Comparison of ENCODE assay signal across 11 cellular contexts in genomic region chr12:48970702-48971334, GRCh38. TPM values are rescaled to one million over a fixed set of nuclear protein-coding genes. Genes with fewer than 3 reads are reported as not detected.
DNase-seq lines count a peak whose midpoint lies in the region; ATAC-seq, FAIRE-seq and TF ChIP-seq lines count a peak whose summit lies in the region.
"Had no signal": no experiment of that assay in that cellular context is flagged by ENCODE, and none has a peak within 500 bp of the region (broad histone marks: within the 10 kb centered on the region; RNA-seq: fewer than 3 reads in every experiment).

No MANE protein-coding gene starts in this region.

- no peak overlapping the region for H2BK5ac ChIP-seq in IMR-90 (ENCODE audit: low read depth, low read length, poor library complexity, severe bottlenecking)

- H2BK120ac ChIP-seq in IMR-90 (ENCODE audit: low read depth, low read length): no peak overlapping the region

- POLR2A ChIA-PET in Caco-2 (lab: Charles Lee) (interaction anchor here (1.0 kb wide), 1 partner anchor 13 kb away, joined by 4 read pairs; the partner anchor contains the start of gene ARF3), IMR-90 (lab: Charles Lee; ENCODE audit: unreplicated experiment) (no interaction called here)

- BruUV-seq in Caco-2 (replicated peaks; lab: Mats Ljungman, UMichigan): no TSS peak
- no TSS peak for BruUV-seq in IMR-90 (replicated peaks; lab: Mats Ljungman, UMichigan)

- H3K18ac ChIP-seq in IMR-90 (ENCODE audit: low read depth, low read length): no peak overlapping the region

- 40% methylated on average over 2 of the region's 10 CpGs; no CpG with 5 or more reads in 1 of the 2 experiments for WGBS in IMR-90 (ENCODE audit: extremely low coverage in 2 of 2, insufficient read length in 1 of 2), 2 experiments
- 16 to 27% (median 21%) methylated on average over 10 of the region's 10 CpGs for WGBS in small intestine, 3 donors

- H3K9me3 Mint-ChIP-seq in Caco-2 (ENCODE audit: unreplicated experiment): no peaks in the 10 kb centered on the region
- H3K9me3 Mint-ChIP-seq in chondrocyte (ENCODE audit: low read depth): no peaks in the 10 kb centered on the region

- no peaks in the 10 kb centered on the region for H3K36me3 ChIP-seq in Caco-2 (ENCODE audit: control insufficient read depth, insufficient read depth, low read length)
- no peaks in the 10 kb centered on the region for H3K36me3 ChIP-seq in IMR-90 (ENCODE audit: control insufficient read depth, insufficient read depth, low read length)
- no peaks in the 10 kb centered on the region for H3K36me3 ChIP-seq in neuron (ENCODE audit: insufficient read depth, low read length)
- H3K36me3 ChIP-seq in small intestine (ENCODE audit: control insufficient read depth in 2 of 2, insufficient read depth in 2 of 2, low read length in 2 of 2): no peaks in the 10 kb centered on the region

- TF ChIP-seq POLR2A in IMR-90 (IDR thresholded peaks at IDR 0.05; ENCODE audit: low read depth, low read length): no peak

- peaks cover 18% of the 10 kb centered on the region for H3K4me1 Mint-ChIP-seq in Caco-2 (ENCODE audit: low read depth, unreplicated experiment)
- peaks cover 19% of the 10 kb centered on the region for H3K4me1 Mint-ChIP-seq in chondrocyte (ENCODE audit: low read depth)

- ATAC-seq in IMR-90 (ENCODE audit: low read depth): no peak

- no peak overlapping the region; the same call in 1 of the 2 replicates for H3K14ac ChIP-seq in IMR-90 (replicated peaks; ENCODE audit: low read depth, low read length)

- H3K27ac ChIP-seq in IMR-90 (ENCODE audit: insufficient read depth, low read length): no peak overlapping the region
- H3K27ac ChIP-seq in small intestine (ENCODE audit: low read depth in 1 of 2, low read length in 1 of 2): no peak overlapping the region

- no peak overlapping the region for H4K91ac ChIP-seq in IMR-90 (ENCODE audit: insufficient read depth, low read depth, low read length)

- no peak overlapping the region for H3K9ac ChIP-seq in IMR-90 (ENCODE audit: low read depth, low read length)

- H2AFZ ChIP-seq in IMR-90 (replicated peaks; ENCODE audit: low read length, poor library complexity) (peak overlapping the region; percentile 89), neuron (ENCODE audit: low read depth, low read length) (peak overlapping the region; percentile 11)

- H3K4ac ChIP-seq in IMR-90 (ENCODE audit: low read depth, low read length): no peak overlapping the region

- H3K23ac ChIP-seq in IMR-90 (ENCODE audit: low read depth, low read length): peak overlapping the region; percentile 23; the same call in 1 of the 2 replicates

- CTCF ChIA-PET in Caco-2 (lab: Charles Lee) (interaction anchor here (0.7 to 1.6 kb wide), 7 partner anchors 9 to 896 kb away, joined by 3 to 13 read pairs (median 4); no protein-coding TSS in a partner anchor), IMR-90 (lab: Yijun Ruan, JAX) (no interaction called here)

- TF ChIP-seq RAD21 in IMR-90 (IDR thresholded peaks at IDR 0.05; ENCODE audit: low read length): no peak

- H4K5ac ChIP-seq in IMR-90 (ENCODE audit: low read depth, low read length): no peak overlapping the region

- TF ChIP-seq CTCF in Caco-2 (IDR thresholded peaks at IDR 0.05; ENCODE audit: insufficient read depth in 1 of 2, low read depth in 1 of 2, low read length in 1 of 2, severe bottlenecking in 1 of 2, unreplicated experiment in 1 of 2) (no peak), IMR-90 (conservative IDR thresholded peaks at IDR 0.05; ENCODE audit: low read depth, low read length) (no peak), chondrocyte (IDR thresholded peaks at IDR 0.05) (no peak)

- DNase-seq in Caco-2 (no peak), IMR-90 (no peak), chondrocyte (ENCODE audit: low spot score) (no peak), NOMO-1 treated with DMSO at 0.1 percent for 48 hours (lab: John Stamatoyannopoulos, UW; ENCODE audit: unreplicated experiment) (no peak), HPDE6-E6E7 (ENCODE audit: extremely low spot score) (no peak), small intestine (no peak)
- DNase-seq in stimulated activated naive CD4-positive, alpha-beta T cell (lab: John Stamatoyannopoulos, UW): no peak
- DNase-seq: cerebellar nuclear complex, NCI-H187 treated with DMSO at 0.1 percent for 48 hours had no signal

- in situ Hi-C loops in IMR-90 (cut with MboI; ENCODE audit: low sequenced_read_pairs): no loop called here

- H2AK9ac ChIP-seq in IMR-90 (replicated peaks; ENCODE audit: low read depth, low read length, poor library complexity): peak overlapping the region; percentile 75

- H3K27me3 Mint-ChIP-seq in Caco-2 (ENCODE audit: insufficient read depth, unreplicated experiment): peaks cover 3% of the 10 kb centered on the region
- H3K27me3 Mint-ChIP-seq in chondrocyte (ENCODE audit: low read depth): peaks cover 45% of the 10 kb centered on the region

- FAIRE-seq in small intestine (lab: Jason Lieb, UNC): no peak

- no peaks in the 10 kb centered on the region for H3K79me1 ChIP-seq in IMR-90 (ENCODE audit: low read depth in 1 of 2, low read length in 2 of 2)

- H4K20me1 ChIP-seq in IMR-90 (ENCODE audit: insufficient read depth, low read length): no peaks in the 10 kb centered on the region; the same call in 1 of the 2 replicates

- no peak overlapping the region for H4K8ac ChIP-seq in IMR-90 (ENCODE audit: low read depth in 2 of 2, low read length in 2 of 2)

- H2BK20ac ChIP-seq in IMR-90 (ENCODE audit: low read depth, low read length): no peak overlapping the region

- H3K4me3 ChIP-seq in Caco-2 (ENCODE audit: low read depth, low read length): peak overlapping the region; percentile 46
- H3K4me3 ChIP-seq in IMR-90 (ENCODE audit: insufficient read depth, low read depth, low read length): no peak overlapping the region
- peak overlapping the region; percentile 37 for H3K4me3 ChIP-seq in neuron (ENCODE audit: low read length)
- no peak overlapping the region for H3K4me3 ChIP-seq in small intestine (ENCODE audit: low read depth in 1 of 2, low read length in 2 of 2)

- H3K4me1 ChIP-seq in Caco-2 (peaks cover 25% of the 10 kb centered on the region), IMR-90 (ENCODE audit: control insufficient read depth, insufficient read depth, low read length) (peaks cover 14% of the 10 kb centered on the region), neuron (ENCODE audit: insufficient read depth, low read length) (peaks cover 10% of the 10 kb centered on the region), small intestine (ENCODE audit: control insufficient read depth in 2 of 2, insufficient read depth in 1 of 2, low read depth in 1 of 2, low read length in 1 of 2) (peaks cover 2 to 3% of the 10 kb centered on the region in 2 donors)

- no peaks in the 10 kb centered on the region for H3K36me3 Mint-ChIP-seq in Caco-2 (ENCODE audit: insufficient read depth, unreplicated experiment)
- H3K36me3 Mint-ChIP-seq in chondrocyte (ENCODE audit: low read depth): no peaks in the 10 kb centered on the region

- H3K9me3 ChIP-seq in Caco-2: no peaks in the 10 kb centered on the region
- no peaks in the 10 kb centered on the region for H3K9me3 ChIP-seq in IMR-90 (ENCODE audit: control insufficient read depth, insufficient read depth, low read length)
- no peaks in the 10 kb centered on the region for H3K9me3 ChIP-seq in neuron (ENCODE audit: low read length)
- no peaks in the 10 kb centered on the region for H3K9me3 ChIP-seq in small intestine (ENCODE audit: control insufficient read depth, low read depth)

- dilution Hi-C loops in IMR-90 (cut with HindIII; ENCODE audit: low sequenced_read_pairs, unreplicated experiment): no loop called here

- H2BK15ac ChIP-seq in IMR-90 (ENCODE audit: low read depth, low read length): no peak overlapping the region

- 0 out of 2 replicates have a peak, but pooled peaks cover 4% of the 10 kb centered on the region for H3K9me1 ChIP-seq in IMR-90 (ENCODE audit: insufficient read depth, low read length)

- H3K4me3 Mint-ChIP-seq in Caco-2 (ENCODE audit: unreplicated experiment) (peak overlapping the region; percentile 77), chondrocyte (ENCODE audit: unreplicated experiment) (peak overlapping the region; percentile 71)

- no peak overlapping the region for H3K56ac ChIP-seq in IMR-90 (ENCODE audit: extremely low read depth, insufficient read depth, low read length)

- no peak overlapping the region for H2AK5ac ChIP-seq in IMR-90 (ENCODE audit: low read depth, low read length)

- peak overlapping the region; percentile 80 for H3K4me2 ChIP-seq in IMR-90 (ENCODE audit: low read depth, low read length)

- intact Hi-C loops in Caco-2 (cut with micrococcal nuclease; ENCODE audit: unreplicated experiment): loop anchor here (1.0 to 2.0 kb wide), 2 partner anchors 9 to 14 kb away; partner anchors contain the start of gene ARF3
- intact Hi-C loops in IMR-90 (cut with micrococcal nuclease): no loop called here

- H3K27ac Mint-ChIP-seq in Caco-2 (ENCODE audit: unreplicated experiment): peak overlapping the region; percentile 7
- H3K27ac Mint-ChIP-seq in chondrocyte (ENCODE audit: unreplicated experiment): no peak overlapping the region

- H3K27me3 ChIP-seq in Caco-2 (replicated peaks; ENCODE audit: control insufficient read depth, insufficient read depth, low read length): no peaks in the 10 kb centered on the region
- H3K27me3 ChIP-seq in IMR-90 (ENCODE audit: control insufficient read depth, insufficient read depth, low read length): peaks cover 74% of the 10 kb centered on the region
- peaks cover 83% of the 10 kb centered on the region for H3K27me3 ChIP-seq in neuron (ENCODE audit: insufficient read depth, low read length)
- H3K27me3 ChIP-seq in small intestine (ENCODE audit: control insufficient read depth in 2 of 2, insufficient read depth in 2 of 2, low read length in 2 of 2): peaks cover 0 to 44% of the 10 kb centered on the region in 2 donors

RNA-seq across cellular contexts. Expression of gene WNT10B, which starts 0.7 kb away (rescaled TPM):
- total RNA-seq in Caco-2 (2022) (4.2 and 4.4 TPM in 2 replicates), IMR-90 (2012; rRNA removed) (under 0.01 TPM in 2 replicates), chondrocyte (0.25 to 0.39 TPM in 2 of 3 replicates, not detected in the other)
- polyA plus RNA-seq in IMR-90 (2012; rRNA removed) (0.26 and 0.53 TPM in 2 replicates), small intestine (1 to 10 TPM in 2 of 3 donors, under 1 TPM in 1; 0.67 to 1.4 (median 1.2) TPM)
- 0.37 and 0.53 TPM in 2 replicates for polyA plus RNA-seq in IMR-90 (2012; cell fraction: cytosol; rRNA removed)
- polyA plus RNA-seq in IMR-90 (2012; cell fraction: nucleus; rRNA removed; ENCODE audit: low replicate concordance): 1.4 and 1.9 TPM in 2 replicates

RNA-seq across cellular contexts. Expression of gene WNT1, which starts 7.3 kb away (rescaled TPM):
- total RNA-seq in Caco-2 (2022) (0.63 TPM in 1 of 2 replicates, not detected in the other), IMR-90 (2012; rRNA removed) (not detected in 2 replicates), chondrocyte (not detected in 3 replicates)
- polyA plus RNA-seq in IMR-90 (2012; rRNA removed) (not detected in 2 replicates), small intestine (not detected)
- polyA plus RNA-seq in IMR-90 (2012; cell fraction: cytosol; rRNA removed): not detected in 2 replicates
- polyA plus RNA-seq in IMR-90 (2012; cell fraction: nucleus; rRNA removed; ENCODE audit: low replicate concordance): 0.08 TPM in 1 of 2 replicates, not detected in the other
- total RNA-seq: T-helper 1 cell treated with Interleukin-12 subunit alpha and Interleukin-12 subunit beta and Interleukin-4 antibody, amounts not matched to agents 30 ng/mL and 1 ng/mL, for 36 hours had no signal

RNA-seq across cellular contexts. Expression of gene ARF3, which starts 13.5 kb away (rescaled TPM):
- total RNA-seq in Caco-2 (2022) (249 and 257 TPM in 2 replicates), IMR-90 (2012; rRNA removed) (97.7 and 103 TPM in 2 replicates), chondrocyte (116 to 128 TPM (median 126 TPM) in 3 replicates)
- polyA plus RNA-seq in IMR-90 (2012; rRNA removed) (198 and 222 TPM in 2 replicates), small intestine (10 to 100 TPM; 37.3 to 96.4 (median 38.4) TPM)
- polyA plus RNA-seq in IMR-90 (2012; cell fraction: cytosol; rRNA removed): 112 and 114 TPM in 2 replicates
- 92.4 and 160 TPM in 2 replicates for polyA plus RNA-seq in IMR-90 (2012; cell fraction: nucleus; rRNA removed; ENCODE audit: low replicate concordance)

RNA-seq across cellular contexts. Expression of gene DDN, which starts 28.4 kb away (rescaled TPM):
- 1.7 and 1.9 TPM in 2 replicates for total RNA-seq in Caco-2 (2022)
- total RNA-seq in IMR-90 (2012; rRNA removed): under 0.01 and 0.18 TPM in 2 replicates
- 0.21 and 0.22 TPM in 2 replicates for polyA plus RNA-seq in IMR-90 (2012; rRNA removed)
- polyA plus RNA-seq in IMR-90 (2012; cell fraction: cytosol; rRNA removed): 0.05 and 0.10 TPM in 2 replicates
- 0.95 and 1.1 TPM in 2 replicates for polyA plus RNA-seq in IMR-90 (2012; cell fraction: nucleus; rRNA removed; ENCODE audit: low replicate concordance)
- total RNA-seq in chondrocyte: 0.10 to 0.74 TPM (median 0.72 TPM) in 3 replicates
- under 1 TPM in 2 of 3 donors, not detected in 1; 0.16 to 0.22 TPM for polyA plus RNA-seq in small intestine

RNA-seq across cellular contexts. Expression of gene FKBP11, which starts 45.5 kb away (rescaled TPM):
- 79.5 and 83.2 TPM in 2 replicates for total RNA-seq in Caco-2 (2022)
- 4.7 and 5.0 TPM in 2 replicates for total RNA-seq in IMR-90 (2012; rRNA removed)
- 40.0 and 44.1 TPM in 2 replicates for polyA plus RNA-seq in IMR-90 (2012; rRNA removed)
- polyA plus RNA-seq in IMR-90 (2012; cell fraction: cytosol; rRNA removed): 24.1 and 44.7 TPM in 2 replicates
- 111 and 137 TPM in 2 replicates for polyA plus RNA-seq in IMR-90 (2012; cell fraction: nucleus; rRNA removed; ENCODE audit: low replicate concordance)
- 23.5 to 30.7 TPM (median 24.0 TPM) in 3 replicates for total RNA-seq in chondrocyte
- polyA plus RNA-seq in small intestine: 10 to 100 TPM; 22.4 to 82.7 (median 52.4) TPM

Comparison
In these comparisons a context has a peak if more than half of its experiments do, and no peak if none do; other contexts are left out.
1. H3K4me3 ChIP-seq: peak in Caco-2 (single experiment) and neuron (single experiment); none in IMR-90 (single experiment) and small intestine (0 of 2).